8 cellular contexts compared by ENCODE assay signal in the genomic region with DNA sequence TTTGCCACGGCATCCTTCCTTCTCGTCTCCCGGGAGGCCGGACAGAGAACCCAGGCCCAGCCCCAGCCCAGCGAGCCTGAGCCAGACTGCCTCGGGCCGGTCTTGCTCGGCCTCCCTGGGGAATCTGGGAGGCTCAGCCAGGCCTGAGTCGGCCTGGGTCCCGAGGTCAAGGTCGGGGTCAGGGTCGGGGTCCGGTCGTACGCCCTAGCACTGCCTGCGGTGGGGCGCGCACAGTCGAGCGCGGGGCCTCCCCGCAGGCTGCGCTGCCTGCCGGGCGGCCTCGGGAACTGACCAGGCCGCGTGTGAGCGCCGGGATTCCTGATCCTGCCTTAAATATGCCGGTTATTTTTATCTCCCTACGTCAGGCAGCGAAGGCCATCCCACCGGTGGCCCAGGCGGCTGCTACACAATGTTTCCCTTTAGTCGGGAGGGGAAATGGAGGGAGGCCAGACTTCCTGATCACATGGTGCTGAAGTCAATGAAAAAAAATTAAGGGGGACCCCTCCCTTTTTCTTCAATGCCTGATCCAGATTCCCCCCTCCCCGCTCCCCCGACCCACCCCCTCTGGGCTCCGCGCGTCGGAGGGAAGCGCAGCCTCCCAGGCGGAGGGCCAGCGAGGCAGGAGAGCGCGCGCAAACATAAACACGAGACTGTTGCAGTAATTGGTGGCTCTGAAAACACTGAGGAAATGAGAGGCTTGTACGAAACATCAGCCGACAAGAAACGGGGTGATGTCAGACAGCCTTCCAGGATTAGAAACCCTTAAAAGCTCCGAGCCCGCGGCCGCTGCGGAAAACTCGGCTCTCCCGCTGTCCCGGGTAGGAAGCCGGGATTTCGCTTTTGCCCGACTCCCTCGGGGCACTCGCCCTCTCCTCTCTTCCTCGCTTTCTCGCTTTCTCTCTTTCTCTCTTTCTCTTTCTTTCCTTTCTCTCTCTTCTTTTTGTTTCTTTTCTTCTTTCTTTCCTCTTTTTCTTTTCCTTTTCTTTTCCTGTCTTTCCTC.
DNase-seq lines count a peak whose midpoint lies in the region; ATAC-seq and TF ChIP-seq lines count a peak whose summit lies in the region.

No MANE protein-coding gene starts in this region.

- H3K4me3 ChIP-seq in BJ (ENCODE audit: low read depth, low read length) (peak overlapping the region; percentile 46), HFF-Myc (replicated peaks; ENCODE audit: low read depth, low read length) (peak overlapping the region; percentile 42), thoracic aorta (peak overlapping the region; percentile 73)

- no peaks in the 10 kb centered on the region for H3K9me3 ChIP-seq in T-helper 17 cell (ENCODE audit: control insufficient read depth, low read length, poor library complexity, severe bottlenecking)
- H3K9me3 ChIP-seq in thoracic aorta: no peaks in the 10 kb centered on the region

- peak overlapping the region; percentile 90 to 95 for H3K27ac ChIP-seq in thoracic aorta

- peaks cover 38% of the 10 kb centered on the region for H3K27me3 Mint-ChIP-seq in T-helper 17 cell

- POLR2A ChIA-PET in BJ (lab: Charles Lee): interaction anchor here (0.6 kb wide), 1 partner anchor 1034 kb away, joined by 3 read pairs; no protein-coding TSS in a partner anchor

- TF ChIP-seq CTCF in BJ (IDR thresholded peaks at IDR 0.05; ENCODE audit: insufficient read depth, low read depth, low read length) (no peak), HFF-Myc (IDR thresholded peaks at IDR 0.05; ENCODE audit: low read depth, low read length, missing control alignments) (peak; percentile 5), thoracic aorta (IDR thresholded peaks at IDR 0.05) (peak; percentile 40)

- H3K36me3 Mint-ChIP-seq in T-helper 17 cell (ENCODE audit: low read depth): peaks cover 8% of the 10 kb centered on the region

- H3K4me3 Mint-ChIP-seq in T-helper 17 cell: peak overlapping the region; percentile 57

- ATAC-seq in T-helper 17 cell: peak; percentile 35
- ATAC-seq in thoracic aorta (ENCODE audit: insufficient number of reproducible peaks, low FRiP score, low read depth): peak; percentile 94

- peak overlapping the region; percentile 67 for H3K27ac Mint-ChIP-seq in T-helper 17 cell

- no peaks in the 10 kb centered on the region for H3K36me3 ChIP-seq in BJ (ENCODE audit: control insufficient read depth, insufficient read depth, low read length)
- no peaks in the 10 kb centered on the region for H3K36me3 ChIP-seq in thoracic aorta

- peaks cover 10% of the 10 kb centered on the region for H3K4me1 Mint-ChIP-seq in T-helper 17 cell

- peaks cover 9 to 26% of the 10 kb centered on the region in 2 donors for H3K4me1 ChIP-seq in thoracic aorta (ENCODE audit: control insufficient read depth in 1 of 2, low read depth in 2 of 2)

- DNase-seq in BJ (ENCODE audit: low read depth): peak; percentile 90
- DNase-seq in HFF-Myc (ENCODE audit: extremely low read depth, low read depth): peak; percentile 66
- DNase-seq in T-helper 17 cell: no peak
- peak; percentile 99 for DNase-seq in fibroblast of gingiva (ENCODE audit: low read depth)
- peak; percentile 83 for DNase-seq in midbrain (lab: John Stamatoyannopoulos, UW)
- peak; percentile 91 for DNase-seq in thoracic aorta (ENCODE audit: low spot score)
- DNase-seq in effector CD4-positive, alpha-beta T cell: no peak
- DNase-seq in activated CD4-positive, alpha-beta T cell treated with anti-CD3 and anti-CD28 coated beads, Interleukin-2, amount 50 U/mL, for 1 hour: no peak

- H3K27me3 ChIP-seq in BJ (ENCODE audit: control insufficient read depth, insufficient read depth, low read length) (no peaks in the 10 kb centered on the region), thoracic aorta (replicated peaks; ENCODE audit: insufficient read depth) (no peaks in the 10 kb centered on the region)

- CTCF ChIA-PET in BJ (lab: Yijun Ruan, JAX): interaction anchor here (1.2 kb wide), 1 partner anchor 504 kb away, joined by 3 read pairs; no protein-coding TSS in a partner anchor

Comparison
In these comparisons a context has a peak if more than half of its experiments do, and no peak if none do; other contexts are left out.
1. DNase-seq: peak in BJ (single experiment), HFF-Myc (single experiment), fibroblast of gingiva (single experiment), midbrain (single experiment) and thoracic aorta (single experiment); none in T-helper 17 cell (0 of 3), effector CD4-positive, alpha-beta T cell (single experiment) and activated CD4-positive, alpha-beta T cell treated with anti-CD3 and anti-CD28 coated beads, Interleukin-2, amount 50 U/mL, for 1 hour (single experiment).
2. Peak in every context shown above with its lines, with median percentiles within 50 percentile points of each other: H3K4me3 ChIP-seq.